ENCODE assay signal across 12 cellular contexts in the genomic region with DNA sequence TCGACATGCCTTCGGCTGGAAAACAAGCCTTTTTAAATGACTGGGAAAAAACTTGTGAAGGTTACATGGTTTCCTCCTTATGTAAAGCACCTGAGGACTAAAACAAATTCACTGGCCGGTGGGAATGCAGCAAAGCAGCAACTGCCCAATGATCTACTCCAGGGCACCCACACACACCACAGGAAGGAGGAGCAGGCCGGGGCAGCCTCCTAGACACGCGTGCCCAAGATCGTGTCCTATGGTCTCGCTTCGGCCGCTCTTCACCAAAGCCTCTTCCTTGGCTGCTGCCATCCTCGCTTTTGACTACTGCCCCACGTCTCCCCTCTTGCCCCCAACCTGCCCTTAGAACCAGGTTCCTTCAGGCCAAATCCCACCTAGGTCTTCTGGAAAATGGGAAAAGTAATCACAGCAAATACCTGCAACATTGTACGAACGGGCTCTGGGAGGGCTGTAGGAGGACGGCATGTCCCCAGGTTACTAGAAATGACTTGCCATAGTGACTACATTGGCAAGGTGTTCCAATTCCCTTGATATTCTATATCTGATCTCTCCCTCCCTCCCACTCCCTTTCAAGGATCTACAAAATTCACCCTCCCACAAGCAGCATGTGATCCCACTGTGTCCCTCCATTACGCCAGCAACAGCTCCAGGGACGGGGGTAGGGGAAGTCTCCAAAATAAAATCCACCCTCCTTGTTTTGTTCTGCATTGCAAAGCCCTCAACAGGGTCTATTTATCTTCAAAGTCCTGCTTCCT.
DNase-seq lines count a peak whose midpoint lies in the region; TF ChIP-seq lines count a peak whose summit lies in the region.
"Had no signal": no experiment of that assay in that cellular context is flagged by ENCODE, and none has a peak within 500 bp of the region (broad histone marks: within the 10 kb centered on the region; RNA-seq: fewer than 3 reads in every experiment).

No MANE protein-coding gene starts in this region.

- H3K36me3 ChIP-seq in Peyer's patch (peaks cover 0 to 3% (median 0%) of the 10 kb centered on the region in 3 donors), esophagus squamous epithelium (peaks cover 0 to 30% (median 0%) of the 10 kb centered on the region in 3 donors), prostate gland (no peaks in the 10 kb centered on the region)

- no peak overlapping the region for H3K4me3 ChIP-seq in Peyer's patch
- H3K4me3 ChIP-seq in esophagus squamous epithelium, result peak overlapping the region in 1 of 4 donors; percentile 63
- no peak overlapping the region for H3K4me3 ChIP-seq in prostate gland

- H3K27ac ChIP-seq in Peyer's patch, result peak overlapping the region; percentile 71 to 91 (median 80)
- H3K27ac ChIP-seq in esophagus squamous epithelium, result peak overlapping the region; percentile 50 to 96 (median 84)
- H3K27ac ChIP-seq in prostate gland, result peak overlapping the region; percentile 69 to 73

- intact Hi-C loops in CD14-positive monocyte (cut with micrococcal nuclease), result no loop called here
- intact Hi-C loops in esophagus squamous epithelium (cut with DNase I), result no loop called here
- intact Hi-C loops in prostate gland (cut with DNase I), result no loop called here

- DNase-seq in CD14-positive monocyte (ENCODE audit: low spot score), result no peak
- no peak for DNase-seq in Peyer's patch
- no peak for DNase-seq in esophagus squamous epithelium (lab: John Stamatoyannopoulos, UW)
- no peak for DNase-seq in prostate gland (ENCODE audit: low spot score)
- DNase-seq in amniotic stem cell (lab: John Stamatoyannopoulos, UW), result no peak
- no peak for DNase-seq in retina
- no peak for DNase-seq in globus pallidus (ENCODE audit: low spot score)
- DNase-seq in progenitor cell of endocrine pancreas (ENCODE audit: low spot score, unreplicated experiment), result no peak
- DNase-seq: activated T-cell treated with anti-CD3 and anti-CD28 coated beads for 4 hours, erythroblast, NCI-H1436 treated with DMSO at 0.1 percent for 48 hours, SHP77 had no signal

- H3K4me3 Mint-ChIP-seq in CD14-positive monocyte, result peak overlapping the region in 1 of 2 donors; percentile 35
- H3K4me3 Mint-ChIP-seq in progenitor cell of endocrine pancreas (ENCODE audit: low read depth), result no peak overlapping the region

- H3K27me3 ChIP-seq in Peyer's patch (no peaks in the 10 kb centered on the region), esophagus squamous epithelium (no peaks in the 10 kb centered on the region), prostate gland (replicated peaks; ENCODE audit: insufficient read depth) (no peaks in the 10 kb centered on the region)

- H3K4me1 ChIP-seq in Peyer's patch (peaks cover 6 to 57% (median 29%) of the 10 kb centered on the region in 4 donors), esophagus squamous epithelium (peaks cover 57 to 100% (median 69%) of the 10 kb centered on the region in 3 donors), prostate gland (replicated peaks) (peaks cover 34% of the 10 kb centered on the region)

- TF ChIP-seq POLR2A in Peyer's patch (IDR thresholded peaks at IDR 0.05) (no peak), esophagus squamous epithelium (IDR thresholded peaks at IDR 0.05) (no peak), prostate gland (IDR thresholded peaks at IDR 0.05) (no peak)

- H3K9me3 Mint-ChIP-seq in CD14-positive monocyte (peaks cover 0 to 2% (median 0%) of the 10 kb centered on the region in 7 donors), progenitor cell of endocrine pancreas (ENCODE audit: low read depth) (no peaks in the 10 kb centered on the region)

- peaks cover 88% of the 10 kb centered on the region for H3K4me1 Mint-ChIP-seq in CD14-positive monocyte
- H3K4me1 Mint-ChIP-seq in progenitor cell of endocrine pancreas (ENCODE audit: low read depth), result peaks cover 3% of the 10 kb centered on the region

- H3K27ac Mint-ChIP-seq in CD14-positive monocyte, result peak overlapping the region; percentile 97 to 100 (median 99)
- H3K27ac Mint-ChIP-seq in progenitor cell of endocrine pancreas, result no peak overlapping the region

- no peak for TF ChIP-seq CTCF in CD14-positive monocyte (IDR thresholded peaks at IDR 0.05)
- no peak for TF ChIP-seq CTCF in Peyer's patch (IDR thresholded peaks at IDR 0.05)
- no peak for TF ChIP-seq CTCF in esophagus squamous epithelium (IDR thresholded peaks at IDR 0.05)
- no peak for TF ChIP-seq CTCF in prostate gland (IDR thresholded peaks at IDR 0.05)
- no peak for TF ChIP-seq CTCF in progenitor cell of endocrine pancreas (IDR thresholded peaks at IDR 0.05; ENCODE audit: unreplicated experiment)

- no peaks in the 10 kb centered on the region for H3K9me3 ChIP-seq in Peyer's patch
- H3K9me3 ChIP-seq in esophagus squamous epithelium, result no peaks in the 10 kb centered on the region
- H3K9me3 ChIP-seq in prostate gland, result no peaks in the 10 kb centered on the region

- 68 to 79% methylated on average over 15 to 17 of the region's 17 CpGs for WGBS in esophagus squamous epithelium, 2 donors
- WGBS in prostate gland, result 85% methylated on average over 17 of the region's 17 CpGs

- H3K27me3 Mint-ChIP-seq in CD14-positive monocyte (ENCODE audit: low read depth in 3 of 3) (peaks cover 0 to 2% (median 0%) of the 10 kb centered on the region in 3 donors), progenitor cell of endocrine pancreas (no peaks in the 10 kb centered on the region)

- peaks cover 41 to 65% of the 10 kb centered on the region in 2 donors for H3K36me3 Mint-ChIP-seq in CD14-positive monocyte
- peaks cover 6% of the 10 kb centered on the region for H3K36me3 Mint-ChIP-seq in progenitor cell of endocrine pancreas (ENCODE audit: insufficient read depth)
